Comparison of ENCODE assay signal across 1 cellular context in the genomic region with DNA sequence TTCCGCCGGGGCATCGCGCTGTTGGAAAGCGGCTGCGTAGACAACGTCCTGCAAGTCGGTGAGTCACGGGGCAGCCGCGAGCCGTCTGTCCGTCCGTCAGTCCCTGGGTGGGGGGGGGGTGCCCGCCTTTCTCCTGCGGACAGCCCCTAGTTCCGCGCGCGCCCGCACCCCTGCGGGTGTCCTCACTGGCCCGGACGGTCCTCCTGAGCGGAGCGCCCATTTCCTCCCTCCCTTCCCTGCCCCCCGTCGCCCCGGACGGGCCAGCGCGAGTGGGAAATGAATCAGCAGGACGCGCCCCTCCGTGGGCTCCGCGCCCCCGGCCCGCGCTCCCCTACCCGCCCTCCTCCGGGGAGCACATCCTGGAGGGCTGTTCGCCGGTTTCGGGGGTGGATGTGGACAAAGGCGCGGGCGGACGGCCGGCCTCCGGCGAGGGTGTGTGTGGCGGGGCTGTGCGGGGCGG.
TF ChIP-seq lines count a peak whose summit lies in the region.

No MANE protein-coding gene starts in this region.

TF ChIP-seq in endothelial cell of umbilical vein, 7 proteins besides CTCF, POLR2A, EP300 and RAD21 (continued from another document):
- TF ChIP-seq, protein P1, sequence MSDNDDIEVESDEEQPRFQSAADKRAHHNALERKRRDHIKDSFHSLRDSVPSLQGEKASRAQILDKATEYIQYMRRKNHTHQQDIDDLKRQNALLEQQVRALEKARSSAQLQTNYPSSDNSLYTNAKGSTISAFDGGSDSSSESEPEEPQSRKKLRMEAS (IDR thresholded peaks at IDR 0.05; ENCODE audit: insufficient read depth, insufficient read length): no peak
TF ChIP-seq in endothelial cell of umbilical vein: peak in this region for 2.
